Comparison of ENCODE assay signal across 8 cellular contexts in the genomic region with DNA sequence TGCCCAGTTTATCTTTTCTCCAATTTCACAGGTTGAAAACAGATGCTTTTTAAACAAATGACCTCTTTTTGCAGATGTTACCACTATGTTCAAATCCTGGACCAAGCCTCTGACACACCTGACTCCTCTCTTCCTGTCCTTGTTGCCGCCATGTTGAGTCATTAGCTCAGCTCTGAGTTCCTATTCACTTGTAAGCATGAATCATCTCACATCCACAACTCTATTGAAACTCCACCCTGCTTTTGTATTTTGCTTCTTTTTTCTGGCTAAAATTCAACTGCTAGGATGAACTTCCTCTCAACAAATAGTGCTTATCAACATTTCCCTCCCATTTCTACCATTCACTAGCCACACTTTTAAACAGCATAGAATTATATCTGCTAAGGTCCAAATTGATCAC. TPM values are rescaled to one million over a fixed set of nuclear protein-coding genes. Genes with fewer than 3 reads are reported as not detected.
DNase-seq lines count a peak whose midpoint lies in the region; ATAC-seq, FAIRE-seq and TF ChIP-seq lines count a peak whose summit lies in the region.

No MANE protein-coding gene starts in this region.

- H3K27ac Mint-ChIP-seq in Caco-2 (ENCODE audit: unreplicated experiment) (peak overlapping the region; percentile 100), memory B cell (peak overlapping the region; percentile 58)

- ATAC-seq in K562 (no peak), memory B cell (ENCODE audit: low read depth) (no peak), GM21367 (IDR thresholded peaks at IDR 0.05; ENCODE audit: unreplicated experiment) (no peak)

- no peak overlapping the region for H2AFZ ChIP-seq in K562 (ENCODE audit: low read depth, low read length)

- TF ChIP-seq RAD21 in K562 (CRISPR knock-in tag; conservative IDR thresholded peaks at IDR 0.05 in 1 of 2, IDR thresholded peaks at IDR 0.05 in 1 of 2), result no peak

- POLR2A ChIA-PET in Caco-2 (lab: Charles Lee) (interaction anchor here (0.7 to 1.9 kb wide), 3 partner anchors 9 to 182 kb away, joined by 5 to 17 read pairs (median 14); a partner anchor contains a TSS), K562 (lab: Yijun Ruan, JAX) (interaction anchor here (0.6 to 3.2 kb wide), 5 partner anchors 10 to 249 kb away, joined by 3 to 12 read pairs (median 4); a partner anchor contains a TSS)

- H3K4me3 ChIP-seq in Caco-2 (ENCODE audit: low read depth, low read length) (no peak overlapping the region), K562 (peak overlapping the region; percentile 89; the same call in 1 of the 2 replicates), suprapubic skin (no peak overlapping the region)

- H3K9ac ChIP-seq in K562 (ENCODE audit: insufficient read depth in 1 of 2, low read depth in 2 of 2, low read length in 2 of 2), result peak overlapping the region in 1 of 2 experiments; percentile 57; a peak in 2 of 4 replicates

- BruUV-seq in Caco-2 (replicated peaks; lab: Mats Ljungman, UMichigan) (no TSS peak), K562 (replicated peaks; lab: Mats Ljungman, UMichigan) (no TSS peak)

- peaks cover 85% of the 10 kb centered on the region for H3K79me2 ChIP-seq in K562 (ENCODE audit: control insufficient read depth, insufficient read depth, low read length)

- H3K9me3 Mint-ChIP-seq in Caco-2 (ENCODE audit: unreplicated experiment) (no peaks in the 10 kb centered on the region), memory B cell (no peaks in the 10 kb centered on the region)

- no peaks in the 10 kb centered on the region; the same call in 1 of the 2 replicates for H4K20me1 ChIP-seq in K562 (replicated peaks; ENCODE audit: control insufficient read depth, insufficient read depth, low read length)

- H3K4me1 Mint-ChIP-seq in Caco-2 (ENCODE audit: low read depth, unreplicated experiment), result peaks cover 37% of the 10 kb centered on the region
- H3K4me1 Mint-ChIP-seq in memory B cell, result peaks cover 48% of the 10 kb centered on the region

- no peak for TF ChIP-seq POLR2A in K562 (conservative IDR thresholded peaks at IDR 0.05)
- TF ChIP-seq POLR2A in suprapubic skin (IDR thresholded peaks at IDR 0.05), result no peak

- CTCF ChIA-PET in Caco-2 (lab: Charles Lee) (interaction anchor here (1.1 to 1.5 kb wide), 2 partner anchors 15 to 28 kb away, joined by 4 to 7 read pairs; a partner anchor contains a TSS), K562 (lab: Yijun Ruan, JAX; ENCODE audit: low intra/inter-chr PET ratio) (no interaction called here)

- H3K27ac ChIP-seq in K562 (ENCODE audit: extremely low read depth, low read depth, low read length) (peak overlapping the region; percentile 50), suprapubic skin (peak overlapping the region; percentile 61)

- in situ Hi-C loops in K562 (cut with MboI), result no loop called here

- no peak for DNase-seq in Caco-2
- peak in 2 of 4 experiments; percentile 29 to 43 for DNase-seq in K562 (ENCODE audit: extremely low read depth in 1 of 4, low spot score in 3 of 4)
- no peak for DNase-seq in memory B cell (ENCODE audit: low spot score in 2 of 2)
- DNase-seq in suprapubic skin (ENCODE audit: low spot score in 2 of 2), result no peak
- DNase-seq in NCI-H146 (lab: John Stamatoyannopoulos, UW), result no peak
- DNase-seq in COR-L47 (lab: John Stamatoyannopoulos, UW), result no peak

- peak overlapping the region; percentile 83 for H3K4me2 ChIP-seq in K562 (ENCODE audit: insufficient read depth, low read length)

- 36% methylated on average over 1 of the region's 1 CpG for WGBS in K562 (ENCODE audit: insufficient coverage, low coverage, missing lambda C conversion rate)
- WGBS in suprapubic skin, result 22% methylated on average over 1 of the region's 1 CpG

- H3K27me3 Mint-ChIP-seq in Caco-2 (ENCODE audit: insufficient read depth, unreplicated experiment) (no peaks in the 10 kb centered on the region), memory B cell (no peaks in the 10 kb centered on the region)

- H3K36me3 Mint-ChIP-seq in Caco-2 (ENCODE audit: insufficient read depth, unreplicated experiment), result peaks cover 86% of the 10 kb centered on the region
- peaks cover 10% of the 10 kb centered on the region for H3K36me3 Mint-ChIP-seq in memory B cell

- peaks cover 59% of the 10 kb centered on the region for H3K4me1 ChIP-seq in Caco-2
- H3K4me1 ChIP-seq in K562 (replicated peaks in 1 of 2; ENCODE audit: control insufficient read depth in 2 of 2, insufficient read depth in 2 of 2, low read length in 2 of 2), result peaks cover 32 to 43% of the 10 kb centered on the region in 2 experiments; a peak in 4 of 5 replicates
- peaks cover 63% of the 10 kb centered on the region for H3K4me1 ChIP-seq in suprapubic skin

- H3K9me1 ChIP-seq in K562 (ENCODE audit: control insufficient read depth, insufficient read depth, low read length), result peaks cover 3% of the 10 kb centered on the region

- TF ChIP-seq CTCF in Caco-2 (IDR thresholded peaks at IDR 0.05; ENCODE audit: insufficient read depth in 1 of 2, low read depth in 1 of 2, low read length in 1 of 2, severe bottlenecking in 1 of 2, unreplicated experiment in 1 of 2) (no peak), K562 (IDR thresholded peaks at IDR 0.05 in 2 of 3, conservative IDR thresholded peaks at IDR 0.05 in 1 of 3; ENCODE audit: insufficient read depth in 2 of 3, low read depth in 1 of 3, low read length in 3 of 3) (no peak), suprapubic skin (IDR thresholded peaks at IDR 0.05) (no peak)

- H3K9me3 ChIP-seq in Caco-2 (no peaks in the 10 kb centered on the region), K562 (replicated peaks; ENCODE audit: control insufficient read depth, insufficient read depth, low read depth, low read length) (no peaks in the 10 kb centered on the region), suprapubic skin (no peaks in the 10 kb centered on the region)

- FAIRE-seq in K562 (lab: Jason Lieb, UNC), result peak; percentile 52

- peaks cover 6% of the 10 kb centered on the region; the same call in 1 of the 2 replicates for H3K36me3 ChIP-seq in Caco-2 (ENCODE audit: control insufficient read depth, insufficient read depth, low read length)
- H3K36me3 ChIP-seq in K562 (ENCODE audit: control insufficient read depth, insufficient read depth, low read length), result peaks cover 51% of the 10 kb centered on the region
- H3K36me3 ChIP-seq in suprapubic skin, result no peaks in the 10 kb centered on the region

- no peaks in the 10 kb centered on the region for H3K27me3 ChIP-seq in Caco-2 (replicated peaks; ENCODE audit: control insufficient read depth, insufficient read depth, low read length)
- H3K27me3 ChIP-seq in K562 (ENCODE audit: control insufficient read depth in 2 of 2, insufficient read depth in 2 of 2, low read length in 2 of 2), result no peaks in the 10 kb centered on the region
- no peaks in the 10 kb centered on the region for H3K27me3 ChIP-seq in suprapubic skin

- TF ChIP-seq EP300 in K562 (IDR thresholded peaks at IDR 0.05; ENCODE audit: low read length) (no peak), suprapubic skin (IDR thresholded peaks at IDR 0.05) (no peak)

- intact Hi-C loops in Caco-2 (cut with micrococcal nuclease; ENCODE audit: unreplicated experiment) (no loop called here), K562 (cut with micrococcal nuclease) (no loop called here)

- H3K4me3 Mint-ChIP-seq in Caco-2 (ENCODE audit: unreplicated experiment), result peak overlapping the region; percentile 87
- no peak overlapping the region for H3K4me3 Mint-ChIP-seq in memory B cell

RNA-seq across cellular contexts. Expression of a gene that starts 4.1 kb away (rescaled TPM):
- total RNA-seq in Caco-2 (2022) (50.3 and 55.3 TPM in 2 replicates), K562 (2014; rRNA removed) (28.0 and 33.9 TPM in 2 replicates), K562 (2014; rRNA removed; fragmentation: Illumina TruSeq; extraction: Trizol) (30.0 and 30.4 TPM in 2 replicates), K562 (2015; rRNA removed; fragmentation: Illumina TruSeq; extraction: Trizol) (26.0 and 26.7 TPM in 2 replicates), K562 (2021) (36.7 and 39.1 TPM in 2 replicates), suprapubic skin (10 to 100 TPM; 51.4 to 87.4 (median 62.3) TPM)
- 65.4 TPM for polyA plus RNA-seq in PFSK-1 (2012; ENCODE audit: insufficient read length, low read depth)
- total RNA-seq in K562 (2011; cell fraction: chromatin; rRNA removed; ENCODE audit: low replicate concordance), result 36.0 and 46.4 TPM in 2 replicates
- 31.5 and 32.4 TPM in 2 replicates for total RNA-seq in K562 (2011; cell fraction: nucleolus; rRNA removed)
- 31.9 and 36.6 TPM in 2 replicates for total RNA-seq in K562 (2011; cell fraction: nucleoplasm; rRNA removed)
- polyA plus RNA-seq in K562 (2011; rRNA removed) (31.6 and 31.8 TPM in 2 replicates), K562 (2014; fragmentation: Illumina TruSeq; extraction: Trizol) (33.0 and 34.1 TPM in 2 replicates), K562 (2014; fragmentation: Nextera tagmentation; extraction: Ambion mirVana) (1 to 10 TPM; 8.9 to 9.5 TPM), K562 (2014; rRNA removed) (30.4 and 30.7 TPM in 2 replicates)
- 34.7 and 36.9 TPM in 2 replicates for polyA plus RNA-seq in K562 (2011; cell fraction: cytosol; rRNA removed)
- 35.2 and 39.9 TPM in 2 replicates for polyA plus RNA-seq in K562 (2011; cell fraction: nucleus; rRNA removed)
- 25.7 and 27.9 TPM in 2 replicates for polyA plus RNA-seq in K562 (2012)
- 19.3 and 25.4 TPM in 2 replicates for polyA minus RNA-seq in K562 (2011; rRNA and poly(A)+ RNA removed)
- 19.6 and 27.1 TPM in 2 replicates for polyA minus RNA-seq in K562 (2011; cell fraction: cytosol; rRNA and poly(A)+ RNA removed)
- polyA minus RNA-seq in K562 (2011; cell fraction: nucleus; rRNA and poly(A)+ RNA removed), result 9.8 and 16.9 TPM in 2 replicates

RNA-seq across cellular contexts. Expression of a gene that starts 9.1 kb away (rescaled TPM):
- total RNA-seq in Caco-2 (2022) (47.2 and 48.0 TPM in 2 replicates), K562 (2014; rRNA removed) (24.4 and 25.0 TPM in 2 replicates), K562 (2014; rRNA removed; fragmentation: Illumina TruSeq; extraction: Trizol) (14.5 and 17.5 TPM in 2 replicates), K562 (2015; rRNA removed; fragmentation: Illumina TruSeq; extraction: Trizol) (15.9 and 16.0 TPM in 2 replicates), K562 (2021) (43.0 and 53.2 TPM in 2 replicates), suprapubic skin (100 to 1,000 TPM in 1 of 4 donors, 10 to 100 TPM in 3; 73.0 to 100 (median 76.8) TPM)
- 51.8 TPM for polyA plus RNA-seq in PFSK-1 (2012; ENCODE audit: insufficient read length, low read depth)
- 178 and 289 TPM in 2 replicates for total RNA-seq in K562 (2011; cell fraction: chromatin; rRNA removed; ENCODE audit: low replicate concordance)
- 122 and 125 TPM in 2 replicates for total RNA-seq in K562 (2011; cell fraction: nucleolus; rRNA removed)
- total RNA-seq in K562 (2011; cell fraction: nucleoplasm; rRNA removed), result 108 and 125 TPM in 2 replicates
- polyA plus RNA-seq in K562 (2011; rRNA removed) (23.3 and 38.4 TPM in 2 replicates), K562 (2014; fragmentation: Illumina TruSeq; extraction: Trizol) (30.6 and 38.6 TPM in 2 replicates), K562 (2014; fragmentation: Nextera tagmentation; extraction: Ambion mirVana) (under 1 TPM; 0.83 to 0.95 TPM), K562 (2014; rRNA removed) (30.9 and 32.6 TPM in 2 replicates)
- polyA plus RNA-seq in K562 (2011; cell fraction: cytosol; rRNA removed), result 17.9 and 20.7 TPM in 2 replicates
- polyA plus RNA-seq in K562 (2011; cell fraction: nucleus; rRNA removed), result 79.8 and 120 TPM in 2 replicates
- 22.5 and 29.8 TPM in 2 replicates for polyA plus RNA-seq in K562 (2012)
- polyA minus RNA-seq in K562 (2011; rRNA and poly(A)+ RNA removed), result 57.9 and 59.7 TPM in 2 replicates
- 24.3 and 38.6 TPM in 2 replicates for polyA minus RNA-seq in K562 (2011; cell fraction: cytosol; rRNA and poly(A)+ RNA removed)
- 57.2 and 62.2 TPM in 2 replicates for polyA minus RNA-seq in K562 (2011; cell fraction: nucleus; rRNA and poly(A)+ RNA removed)

RNA-seq across cellular contexts. Expression of a gene that starts 14.8 kb away (rescaled TPM):
- 113 and 114 TPM in 2 replicates for total RNA-seq in Caco-2 (2022)
- 48.3 TPM for polyA plus RNA-seq in PFSK-1 (2012; ENCODE audit: insufficient read length, low read depth)
- 7.9 and 9.6 TPM in 2 replicates for total RNA-seq in K562 (2011; cell fraction: chromatin; rRNA removed; ENCODE audit: low replicate concordance)
- total RNA-seq in K562 (2011; cell fraction: nucleolus; rRNA removed), result 13.2 and 14.2 TPM in 2 replicates
- total RNA-seq in K562 (2011; cell fraction: nucleoplasm; rRNA removed), result 17.9 and 24.1 TPM in 2 replicates
- 73.8 and 92.1 TPM in 2 replicates for total RNA-seq in K562 (2014; rRNA removed)
- total RNA-seq in K562 (2014; rRNA removed; fragmentation: Illumina TruSeq; extraction: Trizol), result 78.6 and 87.9 TPM in 2 replicates
- 76.2 and 82.8 TPM in 2 replicates for total RNA-seq in K562 (2015; rRNA removed; fragmentation: Illumina TruSeq; extraction: Trizol)
- 101 and 108 TPM in 2 replicates for total RNA-seq in K562 (2021)
- 46.9 and 49.6 TPM in 2 replicates for polyA plus RNA-seq in K562 (2011; rRNA removed)
- polyA plus RNA-seq in K562 (2011; cell fraction: cytosol; rRNA removed), result 26.6 and 63.0 TPM in 2 replicates
- polyA plus RNA-seq in K562 (2011; cell fraction: nucleus; rRNA removed), result 11.8 and 22.9 TPM in 2 replicates
- polyA plus RNA-seq in K562 (2012), result 35.2 and 85.7 TPM in 2 replicates
- polyA plus RNA-seq in K562 (2014; fragmentation: Illumina TruSeq; extraction: Trizol), result 97.6 and 101 TPM in 2 replicates
- 10 to 100 TPM; 25.8 to 36.3 TPM for polyA plus RNA-seq in K562 (2014; fragmentation: Nextera tagmentation; extraction: Ambion mirVana)
- polyA plus RNA-seq in K562 (2014; rRNA removed), result 58.3 and 59.8 TPM in 2 replicates
- polyA minus RNA-seq in K562 (2011; rRNA and poly(A)+ RNA removed), result 32.7 and 35.9 TPM in 2 replicates
- 19.9 and 33.9 TPM in 2 replicates for polyA minus RNA-seq in K562 (2011; cell fraction: cytosol; rRNA and poly(A)+ RNA removed)
- 4.8 and 9.8 TPM in 2 replicates for polyA minus RNA-seq in K562 (2011; cell fraction: nucleus; rRNA and poly(A)+ RNA removed)
- 10 to 100 TPM; 15.6 to 56.2 (median 36.7) TPM for total RNA-seq in suprapubic skin

RNA-seq across cellular contexts. Expression of a gene that starts 40.2 kb away (rescaled TPM):
- total RNA-seq in Caco-2 (2022) (22.8 and 28.3 TPM in 2 replicates), K562 (2014; rRNA removed) (7.8 and 8.8 TPM in 2 replicates), K562 (2014; rRNA removed; fragmentation: Illumina TruSeq; extraction: Trizol) (8.2 and 8.9 TPM in 2 replicates), K562 (2015; rRNA removed; fragmentation: Illumina TruSeq; extraction: Trizol) (5.4 and 5.7 TPM in 2 replicates), K562 (2021) (7.8 and 8.6 TPM in 2 replicates), suprapubic skin (10 to 100 TPM in 3 of 4 donors, 1 to 10 TPM in 1; 9.9 to 25.7 (median 15.4) TPM)
- polyA plus RNA-seq in PFSK-1 (2012; ENCODE audit: insufficient read length, low read depth), result 16.6 TPM
- 26.3 and 29.9 TPM in 2 replicates for total RNA-seq in K562 (2011; cell fraction: chromatin; rRNA removed; ENCODE audit: low replicate concordance)
- total RNA-seq in K562 (2011; cell fraction: nucleolus; rRNA removed), result 16.3 and 20.8 TPM in 2 replicates
- 21.4 and 23.0 TPM in 2 replicates for total RNA-seq in K562 (2011; cell fraction: nucleoplasm; rRNA removed)
- polyA plus RNA-seq in K562 (2011; rRNA removed) (17.0 and 18.4 TPM in 2 replicates), K562 (2014; fragmentation: Illumina TruSeq; extraction: Trizol) (12.2 and 14.3 TPM in 2 replicates), K562 (2014; fragmentation: Nextera tagmentation; extraction: Ambion mirVana) (10 to 100 TPM; 15.4 to 19.7 TPM), K562 (2014; rRNA removed) (10.8 and 15.5 TPM in 2 replicates)
- 12.4 and 16.3 TPM in 2 replicates for polyA plus RNA-seq in K562 (2011; cell fraction: cytosol; rRNA removed)
- polyA plus RNA-seq in K562 (2011; cell fraction: nucleus; rRNA removed), result 15.0 and 16.4 TPM in 2 replicates
- polyA plus RNA-seq in K562 (2012), result 11.5 and 16.0 TPM in 2 replicates
- 9.4 and 11.2 TPM in 2 replicates for polyA minus RNA-seq in K562 (2011; rRNA and poly(A)+ RNA removed)
- polyA minus RNA-seq in K562 (2011; cell fraction: cytosol; rRNA and poly(A)+ RNA removed), result 3.5 and 4.3 TPM in 2 replicates
- polyA minus RNA-seq in K562 (2011; cell fraction: nucleus; rRNA and poly(A)+ RNA removed), result 4.2 and 9.3 TPM in 2 replicates

RNA-seq across cellular contexts. Expression of a gene that starts 40.4 kb away (rescaled TPM):
- total RNA-seq in Caco-2 (2022) (0.73 and 2.2 TPM in 2 replicates), K562 (2014; rRNA removed) (0.54 and 0.73 TPM in 2 replicates), K562 (2014; rRNA removed; fragmentation: Illumina TruSeq; extraction: Trizol) (0.80 and 0.91 TPM in 2 replicates), K562 (2015; rRNA removed; fragmentation: Illumina TruSeq; extraction: Trizol) (0.57 and 0.83 TPM in 2 replicates), K562 (2021) (1.2 and 1.4 TPM in 2 replicates), suprapubic skin (1 to 10 TPM in 3 of 4 donors, under 1 TPM in 1; 0.89 to 6.2 (median 2.2) TPM)
- 0.59 TPM for polyA plus RNA-seq in PFSK-1 (2012; ENCODE audit: insufficient read length, low read depth)
- total RNA-seq in K562 (2011; cell fraction: chromatin; rRNA removed; ENCODE audit: low replicate concordance), result 9.9 and 17.1 TPM in 2 replicates
- 4.3 and 6.5 TPM in 2 replicates for total RNA-seq in K562 (2011; cell fraction: nucleolus; rRNA removed)
- 3.7 and 5.1 TPM in 2 replicates for total RNA-seq in K562 (2011; cell fraction: nucleoplasm; rRNA removed)
- polyA plus RNA-seq in K562 (2011; rRNA removed) (1.5 and 2.2 TPM in 2 replicates), K562 (2014; fragmentation: Illumina TruSeq; extraction: Trizol) (0.55 and 0.64 TPM in 2 replicates), K562 (2014; fragmentation: Nextera tagmentation; extraction: Ambion mirVana) (under 1 TPM; 0.10 to 0.31 TPM), K562 (2014; rRNA removed) (0.89 and 0.94 TPM in 2 replicates)
- polyA plus RNA-seq in K562 (2011; cell fraction: cytosol; rRNA removed), result 0.39 and 0.75 TPM in 2 replicates
- 4.7 and 5.3 TPM in 2 replicates for polyA plus RNA-seq in K562 (2011; cell fraction: nucleus; rRNA removed)
- polyA plus RNA-seq in K562 (2012), result 0.48 and 0.62 TPM in 2 replicates
- 0.81 and 1.9 TPM in 2 replicates for polyA minus RNA-seq in K562 (2011; rRNA and poly(A)+ RNA removed)
- polyA minus RNA-seq in K562 (2011; cell fraction: cytosol; rRNA and poly(A)+ RNA removed), result 0.67 and 0.82 TPM in 2 replicates
- polyA minus RNA-seq in K562 (2011; cell fraction: nucleus; rRNA and poly(A)+ RNA removed), result 3.9 and 6.9 TPM in 2 replicates
